18 cellular contexts compared by ENCODE assay signal in the genomic region with DNA sequence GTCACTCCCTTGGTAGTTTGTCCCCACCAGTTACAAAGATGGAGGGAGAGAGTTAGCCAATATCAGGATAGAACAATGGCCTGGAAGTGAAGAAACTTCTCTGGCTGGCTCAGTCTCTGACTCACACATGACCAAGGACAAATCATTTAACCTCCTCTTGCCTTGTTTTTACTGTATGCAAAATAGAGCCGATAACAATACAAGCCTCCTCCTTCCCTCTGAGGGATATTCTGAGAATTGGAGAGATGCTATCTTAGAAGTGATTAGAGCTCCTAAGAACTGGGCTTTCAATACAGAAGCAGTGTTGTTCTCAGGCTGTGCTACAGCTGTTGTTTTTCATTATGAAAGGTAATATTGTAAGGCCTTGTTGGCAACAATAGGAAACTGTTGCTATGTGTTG.
A peak's percentile ranks its signal among the peaks of the same experiment; 100 is the strongest.
DNase-seq lines count a peak whose midpoint lies in the region; ATAC-seq and TF ChIP-seq lines count a peak whose summit lies in the region.
"Had no signal": no experiment of that assay in that cellular context is flagged by ENCODE, and none has a peak within 500 bp of the region (broad histone marks: within the 10 kb centered on the region; RNA-seq: fewer than 3 reads in every experiment).

No MANE protein-coding gene starts in this region.

- peaks cover 15% of the 10 kb centered on the region for H3K9me3 Mint-ChIP-seq in activated T-helper 2 cell treated with anti-CD3 and anti-CD28 coated beads, Interferon-gamma antibody, Interleukin-2, Interleukin-4, amounts not matched to agents 10 μg/mL and 5 μg/mL and 100 μg/mL, durations not matched to agents 14 hours and 24 hours and 36 hours

- H3K27me3 Mint-ChIP-seq in activated T-helper 2 cell treated with anti-CD3 and anti-CD28 coated beads, Interferon-gamma antibody, Interleukin-2, Interleukin-4, amounts not matched to agents 10 μg/mL and 5 μg/mL and 100 μg/mL, durations not matched to agents 14 hours and 24 hours and 36 hours (ENCODE audit: low read depth), result peaks cover 2% of the 10 kb centered on the region

- no peaks in the 10 kb centered on the region for H3K36me3 Mint-ChIP-seq in activated T-helper 2 cell treated with anti-CD3 and anti-CD28 coated beads, Interferon-gamma antibody, Interleukin-2, Interleukin-4, amounts not matched to agents 10 μg/mL and 5 μg/mL and 100 μg/mL, durations not matched to agents 14 hours and 24 hours and 36 hours (ENCODE audit: low read depth)

- in situ Hi-C loops in G401 (cut with HindIII; ENCODE audit: low sequenced_read_pairs), result no loop called here

- peaks cover 25% of the 10 kb centered on the region for H3K4me1 Mint-ChIP-seq in activated T-helper 2 cell treated with anti-CD3 and anti-CD28 coated beads, Interferon-gamma antibody, Interleukin-2, Interleukin-4, amounts not matched to agents 10 μg/mL and 5 μg/mL and 100 μg/mL, durations not matched to agents 14 hours and 24 hours and 36 hours (ENCODE audit: low read depth)

- no peaks in the 10 kb centered on the region for H3K9me3 ChIP-seq in lower lobe of right lung
- H3K9me3 ChIP-seq: colonic mucosa had no signal

- H3K27me3 ChIP-seq in foreskin keratinocyte (no peaks in the 10 kb centered on the region), lower lobe of right lung (ENCODE audit: low read depth) (no peaks in the 10 kb centered on the region)

- ATAC-seq in Right ventricle myocardium superior (ENCODE audit: poor library complexity) (peak; percentile 87), foreskin keratinocyte (peak; percentile 58), HG02623 (IDR thresholded peaks at IDR 0.05; ENCODE audit: unreplicated experiment) (no peak), lower lobe of right lung (no peak)

- no peaks in the 10 kb centered on the region for H3K4me1 ChIP-seq in foreskin keratinocyte
- no peaks in the 10 kb centered on the region for H3K4me1 ChIP-seq in lower lobe of right lung
- H3K4me1 ChIP-seq: colonic mucosa had no signal

- no peaks in the 10 kb centered on the region for H3K36me3 ChIP-seq in lower lobe of right lung
- H3K36me3 ChIP-seq: colonic mucosa had no signal

- no peak overlapping the region for H3K27ac ChIP-seq in foreskin keratinocyte
- H3K27ac ChIP-seq in lower lobe of right lung, result no peak overlapping the region
- H3K27ac ChIP-seq: colonic mucosa, SK-N-MC had no signal

- intact Hi-C loops in Right ventricle myocardium superior (cut with DNase I), result no loop called here
- intact Hi-C loops in cardiac septum (cut with DNase I), result no loop called here
- intact Hi-C loops in activated T-helper 2 cell treated with anti-CD3 and anti-CD28 coated beads, Interferon-gamma antibody, Interleukin-2, Interleukin-4, amounts not matched to agents 10 μg/mL and 5 μg/mL and 100 μg/mL, durations not matched to agents 14 hours and 24 hours and 36 hours (cut with micrococcal nuclease), result loop anchor here (2.0 kb wide), 2 partner anchors 33 to 47 kb away; no protein-coding TSS in a partner anchor
- intact Hi-C loops in lower lobe of right lung (cut with DNase I), result no loop called here

- DNase-seq in Right ventricle myocardium superior (no peak), cardiac septum (ENCODE audit: low spot score) (no peak), foreskin keratinocyte (peak in 1 of 2 donors; percentile 38), COLO829 (ENCODE audit: low spot score) (no peak), G401 (ENCODE audit: low spot score) (no peak), lower lobe of right lung (no peak)
- no peak for DNase-seq in activated T-helper 2 cell treated with anti-CD3 and anti-CD28 coated beads, Interferon-gamma antibody, Interleukin-2, Interleukin-4, amounts not matched to agents 10 μg/mL and 5 μg/mL and 100 μg/mL, durations not matched to agents 14 hours and 24 hours and 36 hours (ENCODE audit: low spot score)
- DNase-seq: activated CD4-positive, alpha-beta T cell treated with anti-CD3 and anti-CD28 coated beads for 1 hour; activated CD8-positive, alpha-beta memory T cell treated with anti-CD3 and anti-CD28 coated beads, Interleukin-2, amount 50 U/mL, for 4 hours; colonic mucosa; H7; NCI-H1436 treated with DMSO at 0.1 percent for 48 hours; NCI-H2171 treated with DMSO at 0.1 percent for 48 hours; NCI-H774; stimulated activated CD4-positive, alpha-beta T cell treated with anti-CD3 and anti-CD28 coated beads, Interleukin-4, amount 100 ng/mL, for 1 hour; T1000 had no signal

- TF ChIP-seq CTCF in foreskin keratinocyte (conservative IDR thresholded peaks at IDR 0.05) (no peak), lower lobe of right lung (IDR thresholded peaks at IDR 0.05) (no peak)

- no peak overlapping the region for H3K4me3 ChIP-seq in lower lobe of right lung
- H3K4me3 ChIP-seq: colonic mucosa, SK-N-MC had no signal

- no peak overlapping the region for H3K4me3 Mint-ChIP-seq in activated T-helper 2 cell treated with anti-CD3 and anti-CD28 coated beads, Interferon-gamma antibody, Interleukin-2, Interleukin-4, amounts not matched to agents 10 μg/mL and 5 μg/mL and 100 μg/mL, durations not matched to agents 14 hours and 24 hours and 36 hours (ENCODE audit: low read depth)

- H3K27ac Mint-ChIP-seq in activated T-helper 2 cell treated with anti-CD3 and anti-CD28 coated beads, Interferon-gamma antibody, Interleukin-2, Interleukin-4, amounts not matched to agents 10 μg/mL and 5 μg/mL and 100 μg/mL, durations not matched to agents 14 hours and 24 hours and 36 hours, result peak overlapping the region; percentile 34

Comparison
In these comparisons a context has a peak if more than half of its experiments do, and no peak if none do; other contexts are left out.
1. ATAC-seq: peak in Right ventricle myocardium superior (single experiment) and foreskin keratinocyte (single experiment); none in HG02623 (single experiment) and lower lobe of right lung (0 of 2).